14 cellular contexts compared by ENCODE assay signal in the genomic region with DNA sequence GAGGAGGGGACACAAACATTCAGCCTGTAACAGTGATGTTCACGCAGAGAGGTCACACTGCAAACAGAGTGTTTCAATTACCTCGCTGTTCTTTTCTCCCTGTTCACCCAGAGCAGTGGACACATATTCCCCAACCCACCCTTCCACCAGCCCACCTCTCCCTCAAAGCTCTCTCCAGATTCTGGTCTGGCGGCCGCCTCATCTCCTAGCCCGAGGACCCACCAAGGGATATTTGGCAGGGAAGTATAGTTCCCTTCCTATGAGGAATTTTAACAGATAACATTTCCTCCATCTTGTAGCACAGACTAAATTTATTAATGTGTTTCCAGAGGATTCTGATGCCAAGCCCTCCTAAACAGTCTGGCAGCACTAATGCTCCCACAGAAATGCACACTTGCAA.
"Had no signal": no experiment of that assay in that cellular context is flagged by ENCODE, and none has a peak within 500 bp of the region (broad histone marks: within the 10 kb centered on the region; RNA-seq: fewer than 3 reads in every experiment).

No MANE protein-coding gene starts in this region.

- DNase-seq: cortex of kidney; effector CD4-positive, alpha-beta T cell; effector memory CD4-positive, alpha-beta T cell; foreskin keratinocyte; heart left ventricle; hypothalamus; immature natural killer cell; left cardiac atrium; left lung; left ventricle myocardium superior; lower lobe of right lung; mesenchymal stem cell; midbrain; naive thymus-derived CD4-positive, alpha-beta T cell had no signal
